ENCODE assay signal across 9 cellular contexts in the genomic region with DNA sequence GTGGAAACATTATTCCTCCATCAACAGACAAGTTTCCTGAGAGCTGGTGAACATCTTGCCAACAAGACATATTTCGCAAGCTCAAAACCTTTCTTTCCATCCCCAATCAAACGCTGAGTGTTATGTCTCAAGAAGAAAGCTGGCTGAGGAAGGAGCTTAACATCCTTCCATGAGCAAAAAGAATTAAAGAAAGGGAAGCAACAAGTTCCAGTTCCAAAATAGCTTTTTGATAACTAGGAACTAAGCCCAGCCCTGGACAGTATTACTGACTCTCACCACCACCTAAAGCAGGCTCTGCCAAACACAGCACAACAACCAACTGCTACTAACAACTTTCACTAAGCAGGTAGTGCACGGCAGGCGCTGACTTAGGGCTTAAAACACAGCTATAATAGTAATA. TPM values are rescaled to one million over a fixed set of nuclear protein-coding genes. Genes with fewer than 3 reads are reported as not detected.
A peak's percentile ranks its signal among the peaks of the same experiment; 100 is the strongest.
DNase-seq lines count a peak whose midpoint lies in the region; FAIRE-seq and TF ChIP-seq lines count a peak whose summit lies in the region.
"Had no signal": no experiment of that assay in that cellular context is flagged by ENCODE, and none has a peak within 500 bp of the region (broad histone marks: within the 10 kb centered on the region; RNA-seq: fewer than 3 reads in every experiment).

No MANE protein-coding gene starts in this region.

- no peak for FAIRE-seq in endothelial cell of umbilical vein (lab: Jason Lieb, UNC)

- peaks cover 92% of the 10 kb centered on the region for H3K4me1 ChIP-seq in A673 (ENCODE audit: insufficient read depth, low read length, poor library complexity, severe bottlenecking)
- peaks cover 44% of the 10 kb centered on the region for H3K4me1 ChIP-seq in endothelial cell of umbilical vein (ENCODE audit: control insufficient read depth, extremely low read depth, insufficient read depth, low read length)
- peaks cover 14% of the 10 kb centered on the region for H3K4me1 ChIP-seq in PC-9 (replicated peaks; ENCODE audit: insufficient read depth)

- dilution Hi-C loops in endothelial cell of umbilical vein (cut with MboI; ENCODE audit: extremely low pct_ligation_motif_present, low sequenced_read_pairs) = no loop called here

- H3K27ac ChIP-seq in A673 (ENCODE audit: low read depth, low read length, poor library complexity, severe bottlenecking) (peak overlapping the region; percentile 47), endothelial cell of umbilical vein (ENCODE audit: insufficient read depth, low read depth, low read length) (no peak overlapping the region), PC-9 (no peak overlapping the region)

- H3K79me2 ChIP-seq in endothelial cell of umbilical vein (ENCODE audit: control insufficient read depth, insufficient read depth, low read length) (peaks cover 85% of the 10 kb centered on the region), PC-9 (ENCODE audit: low read depth) (peaks cover 72% of the 10 kb centered on the region)

- H3K27me3 ChIP-seq in A673 (replicated peaks; ENCODE audit: insufficient read depth, low read depth, low read length, poor library complexity) = no peaks in the 10 kb centered on the region
- no peaks in the 10 kb centered on the region for H3K27me3 ChIP-seq in endothelial cell of umbilical vein (ENCODE audit: control insufficient read depth in 2 of 2, insufficient read depth in 2 of 2, low read length in 2 of 2)
- H3K27me3 ChIP-seq in PC-9 (ENCODE audit: insufficient read depth, low read depth) = no peaks in the 10 kb centered on the region

- CTCF ChIA-PET in A673 (lab: Charles Lee) = no interaction called here
- CTCF ChIA-PET in endothelial cell of umbilical vein (lab: Charles Lee) = interaction anchor here (0.6 to 1.2 kb wide), 5 partner anchors 44 to 219 kb away, joined by 3 to 7 read pairs (median 3); no protein-coding TSS in a partner anchor
- CTCF ChIA-PET in PC-9 (lab: Charles Lee) = no interaction called here

- H3K4me3 ChIP-seq in A673 (ENCODE audit: low read depth, low read length, poor library complexity, severe bottlenecking) (no peak overlapping the region), NB4 (ENCODE audit: low read depth, low read length) (no peak overlapping the region), endothelial cell of umbilical vein (replicated peaks in 1 of 3; ENCODE audit: insufficient read depth in 1 of 3, low read depth in 1 of 3, low read length in 3 of 3) (no peak overlapping the region), PC-9 (no peak overlapping the region)

- TF ChIP-seq POLR2A in NB4 (IDR thresholded peaks at IDR 0.05; ENCODE audit: extremely low read depth, insufficient read length) (no peak), endothelial cell of umbilical vein (IDR thresholded peaks at IDR 0.05; ENCODE audit: low read depth, low read length) (no peak)

- no peak overlapping the region for H2AFZ ChIP-seq in endothelial cell of umbilical vein (ENCODE audit: low read depth, low read length)
- no peak overlapping the region for H2AFZ ChIP-seq in PC-9

- H3K4me1 Mint-ChIP-seq in neural crest cell = peaks cover 32% of the 10 kb centered on the region

- no peaks in the 10 kb centered on the region for H3K9me3 Mint-ChIP-seq in neural crest cell

- no peaks in the 10 kb centered on the region for H3K27me3 Mint-ChIP-seq in neural crest cell (ENCODE audit: low read depth)

- peaks cover 13% of the 10 kb centered on the region for H3F3A ChIP-seq in PC-9 (ENCODE audit: insufficient read depth, low read depth)

- intact Hi-C loops in A673 (cut with micrococcal nuclease; ENCODE audit: unreplicated experiment) (no loop called here), endothelial cell of umbilical vein (cut with micrococcal nuclease) (loop anchor here (5.0 kb wide), 1 partner anchor 147 kb away; no protein-coding TSS in a partner anchor), PC-9 (cut with micrococcal nuclease; ENCODE audit: unreplicated experiment) (no loop called here)

- H3K36me3 ChIP-seq in A673 (ENCODE audit: insufficient read depth, low read length, poor library complexity, severe bottlenecking) = no peaks in the 10 kb centered on the region
- no peaks in the 10 kb centered on the region for H3K36me3 ChIP-seq in endothelial cell of umbilical vein (ENCODE audit: control insufficient read depth in 2 of 2, extremely low read depth in 1 of 2, insufficient read depth in 2 of 2, low read length in 2 of 2)
- H3K36me3 ChIP-seq in PC-9 (ENCODE audit: low read depth) = no peaks in the 10 kb centered on the region

- no peak for TF ChIP-seq CTCF in A673 (conservative IDR thresholded peaks at IDR 0.05; ENCODE audit: low read depth, low read length)
- TF ChIP-seq CTCF in NB4 (IDR thresholded peaks at IDR 0.05; ENCODE audit: low read depth, low read length) = no peak
- no peak for TF ChIP-seq CTCF in endothelial cell of umbilical vein (IDR thresholded peaks at IDR 0.05; ENCODE audit: extremely low read depth in 1 of 2, insufficient read depth in 1 of 2, low read depth in 1 of 2, low read length in 2 of 2)
- no peak for TF ChIP-seq CTCF in neural crest cell (conservative IDR thresholded peaks at IDR 0.05)
- TF ChIP-seq CTCF in PC-9 (conservative IDR thresholded peaks at IDR 0.05) = no peak

- no peaks in the 10 kb centered on the region for H3K36me3 Mint-ChIP-seq in neural crest cell (ENCODE audit: low read depth)

- POLR2A ChIA-PET in A673 (lab: Charles Lee; ENCODE audit: low non-redundant PET) (no interaction called here), endothelial cell of umbilical vein (lab: Charles Lee) (no interaction called here), PC-9 (lab: Charles Lee; ENCODE audit: unreplicated experiment) (no interaction called here)

- peak; percentile 64 for DNase-seq in A673 (ENCODE audit: low spot score)
- DNase-seq in NB4 (ENCODE audit: low read depth) = peak; percentile 66
- peak; percentile 48 for DNase-seq in endothelial cell of umbilical vein (ENCODE audit: low read depth, low spot score)
- DNase-seq in neural crest cell (ENCODE audit: low read depth, low spot score) = no peak
- no peak for DNase-seq in PC-9
- no peak for DNase-seq in ureter (ENCODE audit: low spot score)
- no peak for DNase-seq in NCI-H510A (lab: John Stamatoyannopoulos, UW)
- no peak for DNase-seq in SK-N-DZ (ENCODE audit: low spot score)
- DNase-seq: stimulated activated CD4-positive, alpha-beta T cell treated with anti-CD3 and anti-CD28 coated beads, Interleukin-12 subunit alpha, Interleukin-12 subunit beta, amount 100 ng/mL, for 4 hours had no signal

- BruUV-seq in A673 (replicated peaks; lab: Mats Ljungman, UMichigan) (no TSS peak), endothelial cell of umbilical vein (replicated peaks; lab: Mats Ljungman, UMichigan) (no TSS peak), PC-9 (replicated peaks; lab: Mats Ljungman, UMichigan) (no TSS peak)

- H3K4me2 ChIP-seq in endothelial cell of umbilical vein (ENCODE audit: insufficient read depth, low read length) (no peak overlapping the region), PC-9 (no peak overlapping the region)

- no peaks in the 10 kb centered on the region for H3K9me2 ChIP-seq in PC-9 (ENCODE audit: insufficient read depth)

- peak overlapping the region; percentile 33 for H3K27ac Mint-ChIP-seq in neural crest cell (ENCODE audit: unreplicated experiment)

- H3K4me3 Mint-ChIP-seq in neural crest cell = no peak overlapping the region

- H3K9me1 ChIP-seq in endothelial cell of umbilical vein (replicated peaks; ENCODE audit: control insufficient read depth, extremely low read depth, insufficient read depth, low read length) = no peaks in the 10 kb centered on the region

- peaks cover 2% of the 10 kb centered on the region for H4K20me1 ChIP-seq in endothelial cell of umbilical vein (replicated peaks; ENCODE audit: control insufficient read depth, extremely low read depth, insufficient read depth, low read length)
- peaks cover 21% of the 10 kb centered on the region for H4K20me1 ChIP-seq in PC-9 (ENCODE audit: insufficient read depth)

- H3K9me3 ChIP-seq in A673 (ENCODE audit: low read depth, low read length, poor library complexity, severe bottlenecking) = no peaks in the 10 kb centered on the region
- H3K9me3 ChIP-seq in endothelial cell of umbilical vein (replicated peaks; ENCODE audit: control insufficient read depth, insufficient read depth, low read length) = no peaks in the 10 kb centered on the region
- no peaks in the 10 kb centered on the region for H3K9me3 ChIP-seq in PC-9 (ENCODE audit: insufficient read depth, low read depth)

- no peak overlapping the region for H3K9ac ChIP-seq in endothelial cell of umbilical vein (replicated peaks; ENCODE audit: extremely low read depth, insufficient read depth, low read length)

TF ChIP-seq in endothelial cell of umbilical vein, 7 proteins besides CTCF, POLR2A, EP300 and RAD21:
- TF ChIP-seq, protein P1, sequence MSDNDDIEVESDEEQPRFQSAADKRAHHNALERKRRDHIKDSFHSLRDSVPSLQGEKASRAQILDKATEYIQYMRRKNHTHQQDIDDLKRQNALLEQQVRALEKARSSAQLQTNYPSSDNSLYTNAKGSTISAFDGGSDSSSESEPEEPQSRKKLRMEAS (IDR thresholded peaks at IDR 0.05; ENCODE audit: insufficient read depth, insufficient read length) = no peak
- TF ChIP-seq GATA2 (IDR thresholded peaks at IDR 0.05; ENCODE audit: insufficient read depth, insufficient read length, low read depth, low read length) (no peak), JUN (IDR thresholded peaks at IDR 0.05; ENCODE audit: borderline replicate concordance, insufficient read depth, insufficient read length, low read depth) (no peak), EZH2 (IDR thresholded peaks at IDR 0.05; ENCODE audit: borderline replicate concordance, low read depth, low read length, severe bottlenecking) (no peak), POLR2AphosphoS5 (IDR thresholded peaks at IDR 0.05; ENCODE audit: insufficient read depth, low read depth, low read length) (no peak), FOS (IDR thresholded peaks at IDR 0.05; ENCODE audit: borderline replicate concordance, insufficient read depth, low read length) (no peak), MYC (IDR thresholded peaks at IDR 0.05; ENCODE audit: low read depth, low read length) (no peak)

RNA-seq across cellular contexts. Expression of a gene that starts 50.2 kb away (rescaled TPM):
- total RNA-seq in A673 (2021) = 206 and 214 TPM in 2 replicates
- total RNA-seq in endothelial cell of umbilical vein = 339 and 347 TPM in 2 replicates
- 145 and 196 TPM in 2 replicates for polyA plus RNA-seq in endothelial cell of umbilical vein
- 324 and 349 TPM in 2 replicates for polyA plus RNA-seq in endothelial cell of umbilical vein (2011; cell fraction: cytosol; rRNA removed)
- 134 and 156 TPM in 2 replicates for polyA plus RNA-seq in endothelial cell of umbilical vein (2011; cell fraction: nucleus; rRNA removed)
- 289 and 327 TPM in 2 replicates for polyA plus RNA-seq in endothelial cell of umbilical vein (2012)
- polyA minus RNA-seq in endothelial cell of umbilical vein = 88.2 and 117 TPM in 2 replicates
- 35.2 TPM for polyA minus RNA-seq in endothelial cell of umbilical vein (2011; cell fraction: cytosol; rRNA and poly(A)+ RNA removed)
- 33.1 and 43.8 TPM in 2 replicates for polyA minus RNA-seq in endothelial cell of umbilical vein (2011; cell fraction: nucleus; rRNA and poly(A)+ RNA removed)
- total RNA-seq in neural crest cell = 256 and 257 TPM in 2 replicates
- 222 and 274 TPM in 2 replicates for total RNA-seq in PC-9 (2021)
- total RNA-seq in ureter = 284 TPM
- polyA plus RNA-seq in SK-N-DZ (2014; cell fraction: cytosol; rRNA removed) = 68.7 and 78.3 TPM in 2 replicates
- 34.4 and 48.8 TPM in 2 replicates for polyA plus RNA-seq in SK-N-DZ (2014; cell fraction: nucleus; rRNA removed)

Comparison
In these comparisons a context has a peak if more than half of its experiments do, and no peak if none do; other contexts are left out.
1. DNase-seq: peak in A673 (single experiment), NB4 (single experiment) and endothelial cell of umbilical vein (single experiment); none in neural crest cell (single experiment), PC-9 (0 of 2), ureter (single experiment), NCI-H510A (single experiment) and SK-N-DZ (single experiment).